In genomic region chr2:176083796-176084261, GRCh38 we compare ENCODE assay signal across 15 cellular contexts. TPM values are rescaled to one million over a fixed set of nuclear protein-coding genes. Genes with fewer than 3 reads are reported as not detected.
DNase-seq lines count a peak whose midpoint lies in the region; ATAC-seq and TF ChIP-seq lines count a peak whose summit lies in the region.
"Had no signal": no experiment of that assay in that cellular context is flagged by ENCODE, and none has a peak within 500 bp of the region (broad histone marks: within the 10 kb centered on the region; RNA-seq: fewer than 3 reads in every experiment).

EVX2 (minus strand) TSS chr2:176083962; CDS start chr2:176083776, 186 bp downstream.

- CTCF ChIA-PET in activated naive CD4-positive, alpha-beta T cell treated with anti-CD3 and anti-CD28 coated beads, Interleukin-2, amount 10 ng/mL, durations not matched to agents 7 days and 5 days (lab: Charles Lee): interaction anchor here (0.6 kb wide), 1 partner anchor 14 kb away, joined by 3 read pairs; no protein-coding TSS in a partner anchor
- CTCF ChIA-PET in activated naive CD4-positive, alpha-beta T cell treated with anti-CD3 and anti-CD28 coated beads for 36 hours (lab: Charles Lee): interaction anchor here (1.5 to 2.4 kb wide), 2 partner anchors 14 to 37 kb away, joined by 4 to 7 read pairs; no protein-coding TSS in a partner anchor

- no peak for ATAC-seq in memory B cell (ENCODE audit: low read depth)
- no peak for ATAC-seq in stimulated activated naive CD8-positive, alpha-beta T cell treated with anti-CD3 and anti-CD28 coated beads, Interleukin-15, amount 100 ng/mL, for 72 hours

- TF ChIP-seq CTCF in WERI-Rb-1 (IDR thresholded peaks at IDR 0.05; ENCODE audit: low read depth, low read length): no peak

- H3K4me3 ChIP-seq in WERI-Rb-1 (ENCODE audit: low read depth, low read length): peak within 1 kb of the TSS; percentile 12
- H3K4me3 ChIP-seq: adrenal gland, dorsolateral prefrontal cortex had no signal

- no peak for DNase-seq in activated naive CD4-positive, alpha-beta T cell treated with anti-CD3 and anti-CD28 coated beads, Interleukin-2, amount 10 ng/mL, durations not matched to agents 7 days and 5 days
- DNase-seq in activated naive CD4-positive, alpha-beta T cell treated with anti-CD3 and anti-CD28 coated beads for 36 hours: no peak
- no peak for DNase-seq in WERI-Rb-1
- DNase-seq in memory B cell (ENCODE audit: low spot score in 2 of 2): no peak
- no peak for DNase-seq in stimulated activated naive CD8-positive, alpha-beta T cell treated with anti-CD3 and anti-CD28 coated beads, Interleukin-15, amount 100 ng/mL, for 72 hours
- DNase-seq in stimulated activated CD4-positive, alpha-beta T cell treated with anti-CD3 and anti-CD28 coated beads, Interleukin-2, amount 100 ng/mL, for 24 hours: no peak
- DNase-seq in occipital lobe (lab: John Stamatoyannopoulos, UW): no peak
- no peak for DNase-seq in cerebellar cortex (ENCODE audit: low spot score)
- DNase-seq: activated CD4-positive, alpha-beta T cell treated with anti-CD3 and anti-CD28 coated beads, Interleukin-2, amount 50 U/mL, for 4 hours; dorsolateral prefrontal cortex; foreskin melanocyte; GDM1; Kasumi-1; kidney had no signal

- peaks cover 96% of the 10 kb centered on the region for H3K27me3 ChIP-seq in WERI-Rb-1 (ENCODE audit: insufficient read depth, low read depth, severe bottlenecking)

- intact Hi-C loops in activated naive CD4-positive, alpha-beta T cell treated with anti-CD3 and anti-CD28 coated beads for 36 hours (cut with micrococcal nuclease): loop anchor here (2.0 kb wide), 2 partner anchors 13 to 81 kb away; no protein-coding TSS in a partner anchor

- no peak within 1 kb of the TSS for H3K27ac ChIP-seq in WERI-Rb-1
- H3K27ac ChIP-seq: adrenal gland, dorsolateral prefrontal cortex had no signal

- peaks cover 97% of the 10 kb centered on the region for H3K27me3 Mint-ChIP-seq in activated naive CD4-positive, alpha-beta T cell treated with anti-CD3 and anti-CD28 coated beads, Interleukin-2, amount 10 ng/mL, durations not matched to agents 7 days and 5 days
- peaks cover 85% of the 10 kb centered on the region for H3K27me3 Mint-ChIP-seq in activated naive CD4-positive, alpha-beta T cell treated with anti-CD3 and anti-CD28 coated beads for 36 hours (ENCODE audit: low read depth)
- H3K27me3 Mint-ChIP-seq in memory B cell: peaks cover 35% of the 10 kb centered on the region
- peaks cover 97% of the 10 kb centered on the region for H3K27me3 Mint-ChIP-seq in stimulated activated naive CD8-positive, alpha-beta T cell treated with anti-CD3 and anti-CD28 coated beads, Interleukin-15, amount 100 ng/mL, for 72 hours

- peaks cover 14% of the 10 kb centered on the region for H3K4me1 Mint-ChIP-seq in activated naive CD4-positive, alpha-beta T cell treated with anti-CD3 and anti-CD28 coated beads, Interleukin-2, amount 10 ng/mL, durations not matched to agents 7 days and 5 days
- H3K4me1 Mint-ChIP-seq in activated naive CD4-positive, alpha-beta T cell treated with anti-CD3 and anti-CD28 coated beads for 36 hours (ENCODE audit: low read depth): peaks cover 18% of the 10 kb centered on the region
- H3K4me1 Mint-ChIP-seq in memory B cell: peaks cover 7% of the 10 kb centered on the region
- peaks cover 47% of the 10 kb centered on the region for H3K4me1 Mint-ChIP-seq in stimulated activated naive CD8-positive, alpha-beta T cell treated with anti-CD3 and anti-CD28 coated beads, Interleukin-15, amount 100 ng/mL, for 72 hours

- H3K4me3 Mint-ChIP-seq in activated naive CD4-positive, alpha-beta T cell treated with anti-CD3 and anti-CD28 coated beads, Interleukin-2, amount 10 ng/mL, durations not matched to agents 7 days and 5 days: peak within 1 kb of the TSS; percentile 16
- no peak within 1 kb of the TSS for H3K4me3 Mint-ChIP-seq in activated naive CD4-positive, alpha-beta T cell treated with anti-CD3 and anti-CD28 coated beads for 36 hours
- H3K4me3 Mint-ChIP-seq in memory B cell: no peak within 1 kb of the TSS
- peak within 1 kb of the TSS; percentile 15 to 55 for H3K4me3 Mint-ChIP-seq in stimulated activated naive CD8-positive, alpha-beta T cell treated with anti-CD3 and anti-CD28 coated beads, Interleukin-15, amount 100 ng/mL, for 72 hours

- H3K36me3 ChIP-seq in WERI-Rb-1: no peaks in the 10 kb centered on the region
- H3K36me3 ChIP-seq: adrenal gland had no signal

- H3K9me3 Mint-ChIP-seq in activated naive CD4-positive, alpha-beta T cell treated with anti-CD3 and anti-CD28 coated beads, Interleukin-2, amount 10 ng/mL, durations not matched to agents 7 days and 5 days: peaks cover 13% of the 10 kb centered on the region
- H3K9me3 Mint-ChIP-seq in activated naive CD4-positive, alpha-beta T cell treated with anti-CD3 and anti-CD28 coated beads for 36 hours: peaks cover 12% of the 10 kb centered on the region
- H3K9me3 Mint-ChIP-seq in memory B cell: peaks cover 1% of the 10 kb centered on the region
- H3K9me3 Mint-ChIP-seq in stimulated activated naive CD8-positive, alpha-beta T cell treated with anti-CD3 and anti-CD28 coated beads, Interleukin-15, amount 100 ng/mL, for 72 hours: peaks cover 8 to 43% of the 10 kb centered on the region in 2 donors

- peaks cover 21% of the 10 kb centered on the region for H3K36me3 Mint-ChIP-seq in activated naive CD4-positive, alpha-beta T cell treated with anti-CD3 and anti-CD28 coated beads, Interleukin-2, amount 10 ng/mL, durations not matched to agents 7 days and 5 days
- peaks cover 17% of the 10 kb centered on the region for H3K36me3 Mint-ChIP-seq in activated naive CD4-positive, alpha-beta T cell treated with anti-CD3 and anti-CD28 coated beads for 36 hours (ENCODE audit: low read depth)
- peaks cover 2% of the 10 kb centered on the region for H3K36me3 Mint-ChIP-seq in memory B cell

- H3K9me3 ChIP-seq in WERI-Rb-1 (ENCODE audit: severe bottlenecking): peaks cover 29% of the 10 kb centered on the region
- H3K9me3 ChIP-seq: adrenal gland had no signal

- peak within 1 kb of the TSS; percentile 84 for H3K27ac Mint-ChIP-seq in activated naive CD4-positive, alpha-beta T cell treated with anti-CD3 and anti-CD28 coated beads, Interleukin-2, amount 10 ng/mL, durations not matched to agents 7 days and 5 days
- H3K27ac Mint-ChIP-seq in activated naive CD4-positive, alpha-beta T cell treated with anti-CD3 and anti-CD28 coated beads for 36 hours: no peak within 1 kb of the TSS
- H3K27ac Mint-ChIP-seq in memory B cell: peak within 1 kb of the TSS; percentile 58
- H3K27ac Mint-ChIP-seq in stimulated activated naive CD8-positive, alpha-beta T cell treated with anti-CD3 and anti-CD28 coated beads, Interleukin-15, amount 100 ng/mL, for 72 hours: peak within 1 kb of the TSS in 1 of 2 donors; percentile 93

RNA-seq across cellular contexts. Expression of gene EVX2, which starts in this region (rescaled TPM):
- total RNA-seq in activated naive CD4-positive, alpha-beta T cell treated with anti-CD3 and anti-CD28 coated beads for 36 hours: not detected
- not detected for total RNA-seq in occipital lobe
- total RNA-seq: adrenal gland, kidney had no signal

Comparison
In these comparisons a context has a peak if more than half of its experiments do, and no peak if none do; other contexts are left out.
1. H3K4me3 Mint-ChIP-seq: peak in activated naive CD4-positive, alpha-beta T cell treated with anti-CD3 and anti-CD28 coated beads, Interleukin-2, amount 10 ng/mL, durations not matched to agents 7 days and 5 days (single experiment) and stimulated activated naive CD8-positive, alpha-beta T cell treated with anti-CD3 and anti-CD28 coated beads, Interleukin-15, amount 100 ng/mL, for 72 hours (2 of 2); none in activated naive CD4-positive, alpha-beta T cell treated with anti-CD3 and anti-CD28 coated beads for 36 hours (single experiment) and memory B cell (single experiment).